1 cellular context compared by ENCODE assay signal in genomic region chr1:114002492-114003290, GRCh38.
TF ChIP-seq lines count a peak whose summit lies in the region.

No MANE protein-coding gene starts in this region.

TF ChIP-seq in GM23338, 12 proteins besides CTCF, POLR2A, EP300 and RAD21 (continued from another document):
- TF ChIP-seq ZNF462 (CRISPR knock-in tag; IDR thresholded peaks at IDR 0.05) = no peak
- no peak for TF ChIP-seq EZH2 (IDR thresholded peaks at IDR 0.05; ENCODE audit: low read depth, unreplicated experiment)
- TF ChIP-seq STAT1 (IDR thresholded peaks at IDR 0.05; ENCODE audit: unreplicated experiment) = no peak
- no peak for TF ChIP-seq CREB1 (CRISPR knock-in tag; IDR thresholded peaks at IDR 0.05; ENCODE audit: low read depth)
- TF ChIP-seq ZNF331 (CRISPR knock-in tag; IDR thresholded peaks at IDR 0.05; ENCODE audit: low read depth) = no peak
- no peak for TF ChIP-seq ETS1 (IDR thresholded peaks at IDR 0.05)
- no peak for TF ChIP-seq REST (IDR thresholded peaks at IDR 0.05; ENCODE audit: unreplicated experiment)
- TF ChIP-seq JUNB (IDR thresholded peaks at IDR 0.05; ENCODE audit: unreplicated experiment) = no peak
- no peak for TF ChIP-seq ZNF114 (CRISPR knock-in tag; IDR thresholded peaks at IDR 0.05)
- TF ChIP-seq NANOG (IDR thresholded peaks at IDR 0.05; ENCODE audit: borderline replicate concordance) = no peak
- TF ChIP-seq EZH2phosphoT487 (IDR thresholded peaks at IDR 0.05; ENCODE audit: unreplicated experiment) = no peak
